ENCODE assay signal across 8 cellular contexts in genomic region chr19:797528-798414, GRCh38. TPM values are rescaled to one million over a fixed set of nuclear protein-coding genes. Genes with fewer than 3 reads are reported as not detected.
A peak's percentile ranks its signal among the peaks of the same experiment; 100 is the strongest.
DNase-seq lines count a peak whose midpoint lies in the region; ATAC-seq and TF ChIP-seq lines count a peak whose summit lies in the region.

No MANE protein-coding gene starts in this region.

- H3K4me1 Mint-ChIP-seq in activated naive CD8-positive, alpha-beta T cell treated with anti-CD3 and anti-CD28 coated beads, Interleukin-2, amount 50 U/mL, for 24 hours: peaks cover 38% of the 10 kb centered on the region
- peaks cover 25% of the 10 kb centered on the region for H3K4me1 Mint-ChIP-seq in type B pancreatic cell (ENCODE audit: unreplicated experiment)

- TF ChIP-seq CTCF in HFF-Myc (IDR thresholded peaks at IDR 0.05; ENCODE audit: low read depth, low read length, missing control alignments): no peak
- no peak for TF ChIP-seq CTCF in NB4 (IDR thresholded peaks at IDR 0.05; ENCODE audit: low read depth, low read length)
- TF ChIP-seq CTCF in heart left ventricle (IDR thresholded peaks at IDR 0.05): peak in 1 of 12 donors; percentile 11
- TF ChIP-seq CTCF in type B pancreatic cell (conservative IDR thresholded peaks at IDR 0.05): no peak

- H3K27ac ChIP-seq in heart left ventricle: peak overlapping the region; percentile 91 to 100 (median 99)

- peak; percentile 20 for ATAC-seq in activated naive CD8-positive, alpha-beta T cell treated with anti-CD3 and anti-CD28 coated beads, Interleukin-2, amount 50 U/mL, for 24 hours
- peak in 3 of 4 donors; percentile 10 to 31 (median 27) for ATAC-seq in heart left ventricle

- WGBS in heart left ventricle, 4 donors: 1% methylated on average over 23 to 129 of the region's 129 CpGs

- no peak for TF ChIP-seq POLR2A in NB4 (IDR thresholded peaks at IDR 0.05; ENCODE audit: extremely low read depth, insufficient read length)
- TF ChIP-seq POLR2A in heart left ventricle (IDR thresholded peaks at IDR 0.05): no peak

- no peaks in the 10 kb centered on the region for H3K27me3 ChIP-seq in heart left ventricle

- peak overlapping the region; percentile 98 for H3K27ac Mint-ChIP-seq in activated naive CD8-positive, alpha-beta T cell treated with anti-CD3 and anti-CD28 coated beads, Interleukin-2, amount 50 U/mL, for 24 hours
- peak overlapping the region; percentile 98 for H3K27ac Mint-ChIP-seq in type B pancreatic cell

- DNase-seq in GM03348 (ENCODE audit: low spot score) (peak; percentile 99), HFF-Myc (ENCODE audit: extremely low read depth, low read depth) (peak; percentile 35), NB4 (ENCODE audit: low read depth) (peak; percentile 87), SW 1271 (lab: John Stamatoyannopoulos, UW) (peak; percentile 66 to 81), heart left ventricle (peak; percentile 93 to 96 (median 94)), posterior cingulate gyrus (peak in 9 of 10 donors; percentile 59 to 95 (median 66)), type B pancreatic cell (ENCODE audit: extremely low spot score, unreplicated experiment) (peak; percentile 95)
- peak; percentile 94 for DNase-seq in activated naive CD8-positive, alpha-beta T cell treated with anti-CD3 and anti-CD28 coated beads, Interleukin-2, amount 50 U/mL, for 24 hours

- H3K9me3 ChIP-seq in heart left ventricle: no peaks in the 10 kb centered on the region

- peaks cover 36% of the 10 kb centered on the region for H3K36me3 Mint-ChIP-seq in activated naive CD8-positive, alpha-beta T cell treated with anti-CD3 and anti-CD28 coated beads, Interleukin-2, amount 50 U/mL, for 24 hours (ENCODE audit: low read depth)
- H3K36me3 Mint-ChIP-seq in type B pancreatic cell: peaks cover 18% of the 10 kb centered on the region

- H3K36me3 ChIP-seq in heart left ventricle: peaks cover 0 to 34% (median 2%) of the 10 kb centered on the region in 9 donors

- peaks cover 23 to 58% (median 50%) of the 10 kb centered on the region in 12 donors for H3K4me1 ChIP-seq in heart left ventricle

- no peaks in the 10 kb centered on the region for H3K9me3 Mint-ChIP-seq in activated naive CD8-positive, alpha-beta T cell treated with anti-CD3 and anti-CD28 coated beads, Interleukin-2, amount 50 U/mL, for 24 hours
- H3K9me3 Mint-ChIP-seq in type B pancreatic cell: no peaks in the 10 kb centered on the region

- H3K4me3 Mint-ChIP-seq in activated naive CD8-positive, alpha-beta T cell treated with anti-CD3 and anti-CD28 coated beads, Interleukin-2, amount 50 U/mL, for 24 hours: peak overlapping the region; percentile 96
- peak overlapping the region; percentile 97 for H3K4me3 Mint-ChIP-seq in type B pancreatic cell

- H3K4me3 ChIP-seq in HFF-Myc (replicated peaks; ENCODE audit: low read depth, low read length) (peak overlapping the region; percentile 79), NB4 (ENCODE audit: low read depth, low read length) (peak overlapping the region; percentile 95), heart left ventricle (peak overlapping the region; percentile 50 to 100 (median 90))

- intact Hi-C loops in heart left ventricle (cut with DNase I): loop anchor here in 1 of 10 donors (1.0 to 5.0 kb wide), 2 partner anchors 134 to 455 kb away; partner anchors contain the start of gene RNF126
- intact Hi-C loops in posterior cingulate gyrus (cut with DNase I): loop anchor here (10.0 kb wide), 1 partner anchor 133 kb away; the partner anchor contains the start of gene RNF126

- H3K27me3 Mint-ChIP-seq in activated naive CD8-positive, alpha-beta T cell treated with anti-CD3 and anti-CD28 coated beads, Interleukin-2, amount 50 U/mL, for 24 hours: no peaks in the 10 kb centered on the region
- peaks cover 6% of the 10 kb centered on the region for H3K27me3 Mint-ChIP-seq in type B pancreatic cell

RNA-seq across cellular contexts. Expression of gene PTBP1, which starts 0.5 kb away (rescaled TPM):
- total RNA-seq in heart left ventricle (100 to 1,000 TPM in 1 of 9 donors, 10 to 100 TPM in 8; 47.6 to 144 (median 55.6) TPM), type B pancreatic cell (ENCODE audit: low replicate concordance) (416 and 496 TPM in 2 replicates)
- 10 to 100 TPM; 39.2 to 52.2 TPM for polyA plus RNA-seq in heart left ventricle

RNA-seq across cellular contexts. Expression of gene PLPPR3, which starts 24.0 kb away (rescaled TPM):
- total RNA-seq in heart left ventricle (under 1 TPM in 3 of 9 donors, not detected in 6; 0.10 to 0.50 (median 0.14) TPM), type B pancreatic cell (ENCODE audit: low replicate concordance) (9.9 and 29.2 TPM in 2 replicates)
- polyA plus RNA-seq in heart left ventricle: not detected

RNA-seq across cellular contexts. Expression of gene AZU1, which starts 29.9 kb away (rescaled TPM):
- total RNA-seq in heart left ventricle (1 to 10 TPM in 1 of 9 donors, under 1 TPM in 1, not detected in 7; 0.20 to 3.3 TPM), type B pancreatic cell (ENCODE audit: low replicate concordance) (0.41 TPM in 1 of 2 replicates, not detected in the other)
- polyA plus RNA-seq in heart left ventricle: under 1 TPM in 1 of 2 donors, not detected in 1; 0.11 TPM

RNA-seq across cellular contexts. Expression of gene PRTN3, which starts 43.0 kb away (rescaled TPM):
- total RNA-seq in heart left ventricle (under 1 TPM in 1 of 9 donors, not detected in 8; 0.40 TPM), type B pancreatic cell (ENCODE audit: low replicate concordance) (0.45 TPM in 1 of 2 replicates, not detected in the other)
- polyA plus RNA-seq in heart left ventricle: under 1 TPM in 1 of 2 donors, not detected in 1; 0.11 TPM

RNA-seq across cellular contexts. Expression of gene MISP, which starts 46.9 kb away (rescaled TPM):
- total RNA-seq in heart left ventricle (1 to 10 TPM in 1 of 9 donors, not detected in 8; 1.1 TPM), type B pancreatic cell (ENCODE audit: low replicate concordance) (9.4 and 20.8 TPM in 2 replicates)
- under 1 TPM in 1 of 2 donors, not detected in 1; 0.06 TPM for polyA plus RNA-seq in heart left ventricle

Comparison
In these comparisons a context has a peak if more than half of its experiments do, and no peak if none do; other contexts are left out.
1. Peak in every context shown above with its lines: DNase-seq, ATAC-seq, H3K4me3 ChIP-seq and H3K27ac ChIP-seq.
2. DNase-seq: peak in every context shown above with its lines; median percentile 99 in GM03348; 95 in type B pancreatic cell; 94 in activated naive CD8-positive, alpha-beta T cell treated with anti-CD3 and anti-CD28 coated beads, Interleukin-2, amount 50 U/mL, for 24 hours; 94 in heart left ventricle; 87 in NB4; 74 in SW 1271; 66 in posterior cingulate gyrus; 35 in HFF-Myc.